ENCODE assay signal across 16 cellular contexts in the genomic region with DNA sequence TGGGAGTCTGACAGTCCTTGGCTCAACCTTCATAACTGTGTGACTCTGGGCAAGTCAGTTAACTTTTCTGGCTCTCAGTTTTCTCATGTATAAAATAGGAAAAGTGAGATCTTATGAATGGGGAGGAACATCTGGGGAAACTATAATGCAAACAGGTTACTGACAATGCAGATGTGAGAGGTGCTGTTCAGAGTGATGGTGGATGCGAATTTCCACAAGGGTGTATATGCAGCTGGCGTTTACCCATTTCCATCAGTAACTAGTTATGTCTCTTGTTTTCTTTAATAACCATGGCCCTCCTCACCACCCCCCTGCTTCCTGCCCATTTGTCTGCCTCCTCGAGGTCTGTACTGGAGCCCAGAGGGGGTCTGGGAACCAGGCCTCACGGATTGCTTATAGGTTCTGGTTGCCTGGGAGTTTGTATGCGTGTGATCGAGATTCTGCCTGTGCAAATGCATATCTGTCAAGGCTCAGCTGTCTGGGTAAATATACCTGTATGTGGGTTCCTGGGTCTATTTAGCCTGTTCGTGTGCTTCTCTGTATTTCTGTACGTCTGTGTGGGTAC. TPM values are rescaled to one million over a fixed set of nuclear protein-coding genes. Genes with fewer than 3 reads are reported as not detected.
A peak's percentile ranks its signal among the peaks of the same experiment; 100 is the strongest.
DNase-seq lines count a peak whose midpoint lies in the region; ATAC-seq and TF ChIP-seq lines count a peak whose summit lies in the region.
"Had no signal": no experiment of that assay in that cellular context is flagged by ENCODE, and none has a peak within 500 bp of the region (broad histone marks: within the 10 kb centered on the region; RNA-seq: fewer than 3 reads in every experiment).

No MANE protein-coding gene starts in this region.

- no peaks in the 10 kb centered on the region for H3K9me3 ChIP-seq in cardiac muscle cell (ENCODE audit: low read depth)
- H3K9me3 ChIP-seq in right cardiac atrium (ENCODE audit: control insufficient read depth, low read length): no peaks in the 10 kb centered on the region
- H3K9me3 ChIP-seq: SJCRH30 had no signal

- H3K27ac Mint-ChIP-seq in mesothelial cell of epicardium (peak overlapping the region; percentile 81), type B pancreatic cell (peak overlapping the region; percentile 89)
- H3K27ac Mint-ChIP-seq: activated T-cell treated with anti-CD3 and anti-CD28 coated beads, Interleukin-2, amount 50 U/mL, for 72 hours had no signal

- TF ChIP-seq CTCF in cardiac muscle cell (IDR thresholded peaks at IDR 0.05; ENCODE audit: low read depth, low read length) (no peak), mesothelial cell of epicardium (IDR thresholded peaks at IDR 0.05; ENCODE audit: unreplicated experiment) (no peak), type B pancreatic cell (conservative IDR thresholded peaks at IDR 0.05) (no peak)

- H3K4me1 Mint-ChIP-seq in mesothelial cell of epicardium (peaks cover 63% of the 10 kb centered on the region), type B pancreatic cell (ENCODE audit: unreplicated experiment) (peaks cover 72% of the 10 kb centered on the region)

- 72% methylated on average over 8 of the region's 8 CpGs for WGBS in right cardiac atrium

- H3K36me3 ChIP-seq in cardiac muscle cell: no peaks in the 10 kb centered on the region
- H3K36me3 ChIP-seq: brain microvascular endothelial cell had no signal

- no peaks in the 10 kb centered on the region for H3K27me3 ChIP-seq in cardiac muscle cell
- no peaks in the 10 kb centered on the region for H3K27me3 ChIP-seq in right cardiac atrium (ENCODE audit: control insufficient read depth, insufficient read depth)
- H3K27me3 ChIP-seq: brain microvascular endothelial cell, SJCRH30 had no signal

- no peaks in the 10 kb centered on the region for H3K27me3 Mint-ChIP-seq in mesothelial cell of epicardium (ENCODE audit: low read depth)
- H3K27me3 Mint-ChIP-seq in type B pancreatic cell: no peaks in the 10 kb centered on the region

- H3K27ac ChIP-seq in cardiac muscle cell (peak overlapping the region; percentile 88), right cardiac atrium (ENCODE audit: low read length) (no peak overlapping the region)
- H3K27ac ChIP-seq: brain microvascular endothelial cell, SJCRH30 had no signal

- H3K9me3 Mint-ChIP-seq in mesothelial cell of epicardium: no peaks in the 10 kb centered on the region
- H3K9me3 Mint-ChIP-seq in type B pancreatic cell: no peaks in the 10 kb centered on the region
- H3K9me3 Mint-ChIP-seq: activated T-cell treated with anti-CD3 and anti-CD28 coated beads, Interleukin-2, amount 50 U/mL, for 72 hours had no signal

- H3K4me3 ChIP-seq in cardiac muscle cell: no peak overlapping the region
- no peak overlapping the region for H3K4me3 ChIP-seq in right cardiac atrium (ENCODE audit: low read length)
- H3K4me3 ChIP-seq: SJCRH30, skin epidermis had no signal

- intact Hi-C loops in right cardiac atrium (cut with DNase I): loop anchor here in 3 of 4 donors (5.0 kb wide), 2 partner anchors 38 to 43 kb away; partner anchors contain the start of gene AHDC1 (in 2 of the 3)

- no peak for ATAC-seq in right cardiac atrium
- ATAC-seq: activated T-cell treated with anti-CD3 and anti-CD28 coated beads, Interleukin-2, amount 50 U/mL, for 72 hours had no signal

- H3K4me3 Mint-ChIP-seq in mesothelial cell of epicardium (no peak overlapping the region), type B pancreatic cell (peak overlapping the region; percentile 81)
- H3K4me3 Mint-ChIP-seq: activated T-cell treated with anti-CD3 and anti-CD28 coated beads, Interleukin-2, amount 50 U/mL, for 72 hours had no signal

- H3K4me1 ChIP-seq in cardiac muscle cell (ENCODE audit: low read depth) (peaks cover 56% of the 10 kb centered on the region), right cardiac atrium (ENCODE audit: control insufficient read depth, insufficient read depth, low read length) (peaks cover 51% of the 10 kb centered on the region)

- no peaks in the 10 kb centered on the region for H3K36me3 Mint-ChIP-seq in mesothelial cell of epicardium
- H3K36me3 Mint-ChIP-seq in type B pancreatic cell: peaks cover 10% of the 10 kb centered on the region

- DNase-seq in cardiac muscle cell (ENCODE audit: low read depth in 1 of 2, low spot score in 1 of 2): no peak
- DNase-seq in right cardiac atrium: no peak
- peak; percentile 58 for DNase-seq in brain pericyte (ENCODE audit: low read depth, low spot score)
- no peak for DNase-seq in mesothelial cell of epicardium (ENCODE audit: low spot score in 2 of 2, unreplicated experiment in 2 of 2)
- DNase-seq in type B pancreatic cell (ENCODE audit: extremely low spot score, unreplicated experiment): no peak
- no peak for DNase-seq in NCI-H524 (lab: John Stamatoyannopoulos, UW)
- no peak for DNase-seq in NCI-H2227 (lab: John Stamatoyannopoulos, UW; ENCODE audit: unreplicated experiment)
- no peak for DNase-seq in LoVo (ENCODE audit: low spot score)
- DNase-seq: activated CD4-positive, CD25-positive, alpha-beta regulatory T cell; activated T-cell treated with anti-CD3 and anti-CD28 coated beads, Interleukin-2, amount 50 U/mL, for 72 hours; brain microvascular endothelial cell; EL; IMR-90; NCI-H146; SJCRH30 had no signal

RNA-seq across cellular contexts. Expression of gene AHDC1, which starts 44.4 kb away (rescaled TPM):
- total RNA-seq in cardiac muscle cell (31.0 and 58.1 TPM in 2 replicates), right cardiac atrium (10 to 100 TPM; 40.4 to 53.5 (median 50.6) TPM), mesothelial cell of epicardium (71.4 to 73.5 TPM (median 72.1 TPM) in 3 replicates), type B pancreatic cell (ENCODE audit: low replicate concordance) (49.3 and 61.0 TPM in 2 replicates)
- polyA plus RNA-seq in cardiac muscle cell (16.3 and 21.1 TPM in 2 replicates), right cardiac atrium (26.3 TPM)
